ENCODE assay signal across 11 cellular contexts in the genomic region with DNA sequence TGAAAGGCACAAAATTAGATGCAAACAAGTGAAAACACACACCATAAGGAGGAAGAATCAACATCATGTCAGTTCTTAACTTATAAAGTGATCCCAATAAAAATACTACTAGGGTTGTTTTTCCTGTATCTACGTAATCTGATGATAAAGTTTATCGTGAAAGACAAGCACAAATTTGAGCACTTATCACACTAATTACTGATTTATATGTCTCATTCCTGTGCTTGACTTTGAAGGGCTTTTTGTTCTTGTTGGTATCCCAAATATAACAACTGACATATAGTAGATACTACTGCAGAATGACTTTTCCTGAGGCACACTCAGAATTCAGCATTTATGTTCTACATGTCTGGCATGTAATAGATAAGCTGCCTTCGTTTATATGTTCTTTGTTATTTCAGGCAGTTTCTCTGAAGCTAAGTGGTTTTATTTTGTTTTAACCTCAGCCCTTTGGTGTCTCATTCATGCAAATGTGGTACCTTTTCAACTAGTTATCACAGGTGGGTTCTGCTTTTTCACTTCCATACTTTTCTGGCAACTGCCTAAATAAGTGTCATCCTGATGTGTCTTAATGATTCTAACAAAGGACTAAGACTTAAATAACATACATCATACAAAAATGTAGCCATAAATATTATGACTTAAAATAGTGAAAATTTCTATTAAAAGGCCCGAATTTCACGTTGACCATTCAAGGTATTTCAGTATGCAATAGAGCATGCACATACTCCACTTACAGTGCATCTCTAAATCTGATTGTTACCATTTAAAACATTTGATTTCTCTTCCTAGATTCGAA.
A peak's percentile ranks its signal among the peaks of the same experiment; 100 is the strongest.
DNase-seq lines count a peak whose midpoint lies in the region; ATAC-seq and TF ChIP-seq lines count a peak whose summit lies in the region.
"Had no signal": no experiment of that assay in that cellular context is flagged by ENCODE, and none has a peak within 500 bp of the region (broad histone marks: within the 10 kb centered on the region; RNA-seq: fewer than 3 reads in every experiment).

No MANE protein-coding gene starts in this region.

- H3K4me1 ChIP-seq in stomach, result no peaks in the 10 kb centered on the region

- H3K9me3 Mint-ChIP-seq in CD4-positive, alpha-beta T cell, result no peaks in the 10 kb centered on the region
- peaks cover 6% of the 10 kb centered on the region for H3K9me3 Mint-ChIP-seq in activated T-helper 1 cell treated with anti-CD3 and anti-CD28 coated beads, Interleukin-12 subunit alpha, Interleukin-12 subunit beta, Interleukin-2, Interleukin-4 antibody, amounts not matched to agents 30 ng/mL and 10 ng/mL and 1 ng/mL, durations not matched to agents 14 hours and 24 hours and 36 hours

- no peak for TF ChIP-seq EP300 in stomach (IDR thresholded peaks at IDR 0.05)

- H3K27ac ChIP-seq in CD4-positive, alpha-beta T cell (ENCODE audit: low read depth, low read length), result no peak overlapping the region
- no peak overlapping the region for H3K27ac ChIP-seq in stomach

- peaks cover 72% of the 10 kb centered on the region for H3K36me3 Mint-ChIP-seq in CD4-positive, alpha-beta T cell (ENCODE audit: low read depth)
- H3K36me3 Mint-ChIP-seq in activated T-helper 1 cell treated with anti-CD3 and anti-CD28 coated beads, Interleukin-12 subunit alpha, Interleukin-12 subunit beta, Interleukin-2, Interleukin-4 antibody, amounts not matched to agents 30 ng/mL and 10 ng/mL and 1 ng/mL, durations not matched to agents 14 hours and 24 hours and 36 hours (ENCODE audit: low read depth), result peaks cover 46% of the 10 kb centered on the region

- no peaks in the 10 kb centered on the region for H3K27me3 Mint-ChIP-seq in CD4-positive, alpha-beta T cell
- no peaks in the 10 kb centered on the region for H3K27me3 Mint-ChIP-seq in activated T-helper 1 cell treated with anti-CD3 and anti-CD28 coated beads, Interleukin-12 subunit alpha, Interleukin-12 subunit beta, Interleukin-2, Interleukin-4 antibody, amounts not matched to agents 30 ng/mL and 10 ng/mL and 1 ng/mL, durations not matched to agents 14 hours and 24 hours and 36 hours (ENCODE audit: insufficient read depth)
- H3K27me3 Mint-ChIP-seq: brain had no signal

- H3K27ac Mint-ChIP-seq in CD4-positive, alpha-beta T cell, result peak overlapping the region; percentile 32
- no peak overlapping the region for H3K27ac Mint-ChIP-seq in activated T-helper 1 cell treated with anti-CD3 and anti-CD28 coated beads, Interleukin-12 subunit alpha, Interleukin-12 subunit beta, Interleukin-2, Interleukin-4 antibody, amounts not matched to agents 30 ng/mL and 10 ng/mL and 1 ng/mL, durations not matched to agents 14 hours and 24 hours and 36 hours
- H3K27ac Mint-ChIP-seq: brain had no signal

- CTCF ChIA-PET in CD4-positive, alpha-beta T cell (lab: Charles Lee), result interaction anchor here (0.7 kb wide), 1 partner anchor 14 kb away, joined by 3 read pairs; no protein-coding TSS in a partner anchor

- no peak for ATAC-seq in CD4-positive, alpha-beta T cell (ENCODE audit: poor library complexity)
- ATAC-seq in GM19351 (IDR thresholded peaks at IDR 0.05; ENCODE audit: unreplicated experiment) (peak; percentile 76), HG02884 (IDR thresholded peaks at IDR 0.05; ENCODE audit: unreplicated experiment) (peak; percentile 74)

- DNase-seq in CD4-positive, alpha-beta T cell, result no peak
- DNase-seq in OCI-M1 (lab: John Stamatoyannopoulos, UW) (peak; percentile 62), globus pallidus (ENCODE audit: low spot score) (no peak), stomach (no peak), T1000 (lab: John Stamatoyannopoulos, UW) (no peak)
- DNase-seq in activated T-helper 1 cell treated with anti-CD3 and anti-CD28 coated beads, Interleukin-12 subunit alpha, Interleukin-12 subunit beta, Interleukin-2, Interleukin-4 antibody, amounts not matched to agents 30 ng/mL and 10 ng/mL and 1 ng/mL, durations not matched to agents 14 hours and 24 hours and 36 hours (ENCODE audit: low spot score), result no peak
- DNase-seq: activated CD8-positive, alpha-beta memory T cell treated with anti-CD3 and anti-CD28 coated beads, Interleukin-2, amount 50 U/mL, for 48 hours; midbrain had no signal

- H3K4me3 ChIP-seq in stomach, result no peak overlapping the region

- H3K9me3 ChIP-seq in CD4-positive, alpha-beta T cell (ENCODE audit: control insufficient read depth, low read length), result no peaks in the 10 kb centered on the region
- no peaks in the 10 kb centered on the region for H3K9me3 ChIP-seq in stomach

- intact Hi-C loops in CD4-positive, alpha-beta T cell (cut with DNase I, micrococcal nuclease), result no loop called here
- intact Hi-C loops in activated T-helper 1 cell treated with anti-CD3 and anti-CD28 coated beads, Interleukin-12 subunit alpha, Interleukin-12 subunit beta, Interleukin-2, Interleukin-4 antibody, amounts not matched to agents 30 ng/mL and 10 ng/mL and 1 ng/mL, durations not matched to agents 14 hours and 24 hours and 36 hours (cut with micrococcal nuclease), result no loop called here
- intact Hi-C loops in stomach (cut with DNase I; ENCODE audit: low total_unique reads), result no loop called here

- 61 to 67% (median 65%) methylated on average over 6 of the region's 6 CpGs for WGBS in stomach, 5 donors

- H3K36me3 ChIP-seq in stomach, result no peaks in the 10 kb centered on the region

- TF ChIP-seq CTCF in CD4-positive, alpha-beta T cell (IDR thresholded peaks at IDR 0.05), result no peak
- no peak for TF ChIP-seq CTCF in stomach (IDR thresholded peaks at IDR 0.05)

- no peak for TF ChIP-seq POLR2A in stomach (IDR thresholded peaks at IDR 0.05)

- H3K4me3 Mint-ChIP-seq in CD4-positive, alpha-beta T cell, result no peak overlapping the region
- no peak overlapping the region for H3K4me3 Mint-ChIP-seq in activated T-helper 1 cell treated with anti-CD3 and anti-CD28 coated beads, Interleukin-12 subunit alpha, Interleukin-12 subunit beta, Interleukin-2, Interleukin-4 antibody, amounts not matched to agents 30 ng/mL and 10 ng/mL and 1 ng/mL, durations not matched to agents 14 hours and 24 hours and 36 hours
- H3K4me3 Mint-ChIP-seq: brain had no signal

- POLR2A ChIA-PET in CD4-positive, alpha-beta T cell (lab: Charles Lee), result interaction anchor here (0.9 to 1.4 kb wide), 2 partner anchors 10 to 57 kb away, joined by 3 read pairs; no protein-coding TSS in a partner anchor

- H3K4me1 Mint-ChIP-seq in CD4-positive, alpha-beta T cell (ENCODE audit: low read depth), result peaks cover 54% of the 10 kb centered on the region
- peaks cover 57% of the 10 kb centered on the region for H3K4me1 Mint-ChIP-seq in activated T-helper 1 cell treated with anti-CD3 and anti-CD28 coated beads, Interleukin-12 subunit alpha, Interleukin-12 subunit beta, Interleukin-2, Interleukin-4 antibody, amounts not matched to agents 30 ng/mL and 10 ng/mL and 1 ng/mL, durations not matched to agents 14 hours and 24 hours and 36 hours (ENCODE audit: low read depth)

- H3K27me3 ChIP-seq in CD4-positive, alpha-beta T cell (ENCODE audit: control insufficient read depth, insufficient read depth, low read length), result no peaks in the 10 kb centered on the region
- H3K27me3 ChIP-seq in stomach, result no peaks in the 10 kb centered on the region
